24 cellular contexts compared by ENCODE assay signal in the genomic region with DNA sequence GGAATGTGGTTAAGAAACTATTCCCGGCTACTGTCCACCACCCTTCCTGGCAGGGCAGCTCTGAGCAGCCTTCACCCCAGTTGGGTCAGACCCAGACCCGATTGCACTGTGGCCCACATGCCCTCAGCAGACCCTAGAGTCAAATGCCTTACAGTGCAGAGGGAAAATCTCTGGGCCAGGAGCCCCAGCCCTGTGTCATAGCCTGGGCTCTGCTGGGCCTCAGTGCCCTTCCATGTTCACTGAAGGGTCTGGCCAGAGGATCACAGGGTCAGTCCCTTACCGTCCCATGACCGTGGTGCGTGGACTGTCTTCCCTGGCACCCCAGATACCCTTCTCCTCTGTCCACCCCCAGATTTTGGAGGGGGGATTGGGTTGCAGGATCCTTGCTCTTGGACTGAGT.
A peak's percentile ranks its signal among the peaks of the same experiment; 100 is the strongest.
DNase-seq lines count a peak whose midpoint lies in the region; ATAC-seq and TF ChIP-seq lines count a peak whose summit lies in the region.
"Had no signal": no experiment of that assay in that cellular context is flagged by ENCODE, and none has a peak within 500 bp of the region (broad histone marks: within the 10 kb centered on the region; RNA-seq: fewer than 3 reads in every experiment).

No MANE protein-coding gene starts in this region.

- H3K14ac ChIP-seq in mesenchymal stem cell (ENCODE audit: low read length in 2 of 2), result peak overlapping the region in 1 of 2 experiments; percentile 9

- H3K27me3 ChIP-seq in BLaER1 (no peaks in the 10 kb centered on the region), RWPE2 (ENCODE audit: insufficient read depth, poor library complexity, severe bottlenecking) (no peaks in the 10 kb centered on the region), mesenchymal stem cell (ENCODE audit: control insufficient read depth in 1 of 2, insufficient read depth in 1 of 2, low read length in 2 of 2) (no peaks in the 10 kb centered on the region), stomach (no peaks in the 10 kb centered on the region)
- H3K27me3 ChIP-seq: adrenal gland, heart left ventricle, left lung, MG63, spleen, transverse colon had no signal

- H3K27ac ChIP-seq in BLaER1 (peak overlapping the region; percentile 10; the same call in 1 of the 2 replicates), RWPE2 (ENCODE audit: poor library complexity, severe bottlenecking) (no peak overlapping the region), mesenchymal stem cell (ENCODE audit: low read length, poor library complexity, severe bottlenecking) (no peak overlapping the region), stomach (no peak overlapping the region)
- H3K27ac ChIP-seq: adrenal gland, heart left ventricle, left lung, spleen, transverse colon had no signal

- peak overlapping the region in 1 of 2 experiments; percentile 45 for H2BK12ac ChIP-seq in mesenchymal stem cell (ENCODE audit: low read length in 2 of 2)

- no peak overlapping the region for H2AFZ ChIP-seq in mesenchymal stem cell (ENCODE audit: low read depth, low read length)

- H3K36me3 ChIP-seq in BLaER1 (no peaks in the 10 kb centered on the region), RWPE2 (ENCODE audit: low read depth) (no peaks in the 10 kb centered on the region), mesenchymal stem cell (ENCODE audit: control insufficient read depth in 1 of 2, insufficient read depth in 2 of 2, low read depth in 1 of 2, low read length in 2 of 2) (no peaks in the 10 kb centered on the region), stomach (no peaks in the 10 kb centered on the region)
- H3K36me3 ChIP-seq: adrenal gland, heart left ventricle, left lung, MG63, spleen, transverse colon had no signal

- no peak overlapping the region for H3K18ac ChIP-seq in mesenchymal stem cell (ENCODE audit: low read depth in 1 of 2, low read length in 2 of 2)

- no peak overlapping the region for H2BK5ac ChIP-seq in mesenchymal stem cell (ENCODE audit: low read depth, low read length, poor library complexity, severe bottlenecking)

- no peaks in the 10 kb centered on the region for H3K79me1 ChIP-seq in mesenchymal stem cell (replicated peaks; ENCODE audit: low read length, poor library complexity, severe bottlenecking)

- no peak overlapping the region for H2BK15ac ChIP-seq in mesenchymal stem cell (ENCODE audit: low read depth, poor library complexity, severe bottlenecking)

- no peak for ATAC-seq in RWPE2 (ENCODE audit: low read depth)
- ATAC-seq: heart left ventricle; K562; left lung; stimulated activated naive CD8-positive, alpha-beta T cell treated with anti-CD3 and anti-CD28 coated beads, Interleukin-15, Interleukin-2, amounts not matched to agents 100 U/mL and 50 U/mL, for 24 hours; T-helper 17 cell had no signal

- no peak overlapping the region for H2AK5ac ChIP-seq in mesenchymal stem cell (ENCODE audit: low read length, severe bottlenecking)

- H3K9ac ChIP-seq in BLaER1 (no peak overlapping the region), mesenchymal stem cell (ENCODE audit: low read length) (no peak overlapping the region)

- no peaks in the 10 kb centered on the region for H4K20me1 ChIP-seq in BLaER1

- TF ChIP-seq POLR2A in stomach (IDR thresholded peaks at IDR 0.05), result no peak

- H3K4ac ChIP-seq in mesenchymal stem cell (ENCODE audit: low read depth in 1 of 2, low read length in 2 of 2), result peak overlapping the region in 1 of 2 experiments; percentile 4

- H3K4me2 ChIP-seq in BLaER1 (peak overlapping the region; percentile 18), mesenchymal stem cell (ENCODE audit: low read length, poor library complexity, severe bottlenecking) (no peak overlapping the region)

- 85% methylated on average over 3 of the region's 5 CpGs for WGBS in mesenchymal stem cell
- 72 to 86% (median 76%) methylated on average over 3 to 5 of the region's 5 CpGs for WGBS in stomach, 5 donors

- no peak overlapping the region for H4K8ac ChIP-seq in mesenchymal stem cell (ENCODE audit: low read length)

- peak overlapping the region; percentile 5 for H4K91ac ChIP-seq in mesenchymal stem cell (ENCODE audit: low read length)

- TF ChIP-seq EP300 in stomach (IDR thresholded peaks at IDR 0.05), result no peak

- H3K4me1 ChIP-seq in BLaER1 (peaks cover 49% of the 10 kb centered on the region), RWPE2 (ENCODE audit: insufficient read depth, poor library complexity, severe bottlenecking) (no peaks in the 10 kb centered on the region), mesenchymal stem cell (ENCODE audit: control insufficient read depth, insufficient read depth, low read depth, low read length) (peaks cover 11% of the 10 kb centered on the region), stomach (no peaks in the 10 kb centered on the region)
- H3K4me1 ChIP-seq: adrenal gland, heart left ventricle, left lung, spleen, transverse colon had no signal

- H3K9me3 ChIP-seq in BLaER1 (peaks cover 32% of the 10 kb centered on the region), RWPE2 (ENCODE audit: severe bottlenecking) (no peaks in the 10 kb centered on the region), mesenchymal stem cell (ENCODE audit: control insufficient read depth, low read length) (peaks cover 13% of the 10 kb centered on the region), stomach (peaks cover 0 to 18% (median 13%) of the 10 kb centered on the region in 4 donors)
- H3K9me3 ChIP-seq: adrenal gland, MG63, transverse colon had no signal

- peak; percentile 8 for DNase-seq in RWPE2 (ENCODE audit: low spot score)
- DNase-seq in mesenchymal stem cell, result no peak
- DNase-seq in stomach, result peak; percentile 20
- no peak for DNase-seq in NCI-H1105 (lab: John Stamatoyannopoulos, UW)
- DNase-seq in D341Med (ENCODE audit: low spot score), result no peak
- DNase-seq in activated CD4-positive, CD25-positive, alpha-beta regulatory T cell treated with anti-CD3 and anti-CD28 coated beads, Interleukin-2, amount 50 U/mL, for 72 hours, result no peak
- DNase-seq: activated CD4-positive, alpha-beta T cell treated with anti-CD3 and anti-CD28 coated beads for 48 hours; CD4-positive, CD25-positive, alpha-beta regulatory T cell; DMS 273 treated with DMSO at 0.1 percent for 48 hours; MG63; NCI-H1436; NCI-H2107; NCI-H510A; NK-92 treated with Interleukin-12 subunit alpha and Interleukin-12 subunit beta, amount 100 ng/mL, for 24 hours; spleen; stimulated activated CD4-positive, alpha-beta T cell treated with anti-CD3 and anti-CD28 coated beads, Interleukin-4, amount 100 ng/mL, for 1 hour; stimulated activated naive CD8-positive, alpha-beta T cell treated with anti-CD3 and anti-CD28 coated beads, Interleukin-15, Interleukin-2, amounts not matched to agents 100 U/mL and 50 U/mL, for 24 hours; T-helper 17 cell; transverse colon had no signal

- H3K4me3 ChIP-seq in BLaER1, result no peak overlapping the region
- no peak overlapping the region for H3K4me3 ChIP-seq in RWPE2 (ENCODE audit: severe bottlenecking)
- no peak overlapping the region for H3K4me3 ChIP-seq in mesenchymal stem cell (ENCODE audit: insufficient read depth in 1 of 2, low read depth in 1 of 2, low read length in 2 of 2)
- H3K4me3 ChIP-seq in stomach, result no peak overlapping the region
- H3K4me3 ChIP-seq: adrenal gland, heart left ventricle, K562, left lung, MG63, spleen, transverse colon had no signal

- H2BK120ac ChIP-seq in mesenchymal stem cell (ENCODE audit: low read depth, low read length), result no peak overlapping the region

- no peak overlapping the region for H3K23ac ChIP-seq in mesenchymal stem cell (ENCODE audit: low read length in 2 of 2)

- intact Hi-C loops in stomach (cut with DNase I; ENCODE audit: low total_unique reads), result no loop called here

- no peak for TF ChIP-seq CTCF in RWPE2 (IDR thresholded peaks at IDR 0.05; ENCODE audit: poor library complexity, severe bottlenecking)
- no peak for TF ChIP-seq CTCF in stomach (IDR thresholded peaks at IDR 0.05)

Comparison
In these comparisons a context has a peak if more than half of its experiments do, and no peak if none do; other contexts are left out.
1. DNase-seq: peak in RWPE2 (single experiment) and stomach (single experiment); none in mesenchymal stem cell (single experiment), NCI-H1105 (single experiment), D341Med (single experiment) and activated CD4-positive, CD25-positive, alpha-beta regulatory T cell treated with anti-CD3 and anti-CD28 coated beads, Interleukin-2, amount 50 U/mL, for 72 hours (single experiment).